In the genomic region with DNA sequence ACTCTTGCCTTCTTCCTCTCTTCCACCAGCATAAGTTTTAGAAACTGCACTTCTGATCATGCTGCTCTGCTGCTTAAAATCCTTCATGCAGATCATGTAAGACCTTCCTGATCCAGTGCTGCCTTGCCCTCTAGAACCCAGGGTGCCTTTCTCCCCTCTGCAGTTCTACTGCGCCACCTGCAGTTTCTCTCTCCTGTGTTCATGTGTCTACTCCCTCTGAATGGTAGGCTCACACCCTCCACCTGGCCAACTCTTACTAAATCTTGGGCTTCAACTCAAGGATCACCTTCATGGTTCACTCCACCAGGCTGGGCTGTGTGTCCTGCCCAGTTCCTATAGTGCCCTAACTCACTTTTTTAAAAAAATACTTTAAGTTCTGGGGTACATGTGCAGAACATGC, we compare ENCODE assay signal across 10 cellular contexts.
DNase-seq lines count a peak whose midpoint lies in the region; ATAC-seq lines count a peak whose summit lies in the region.
"Had no signal": no experiment of that assay in that cellular context is flagged by ENCODE, and none has a peak within 500 bp of the region (broad histone marks: within the 10 kb centered on the region; RNA-seq: fewer than 3 reads in every experiment).

No MANE protein-coding gene starts in this region.

- no peak overlapping the region for H3K4me3 ChIP-seq in mesendoderm (ENCODE audit: low read length)
- H3K4me3 ChIP-seq: SJSA1 had no signal

- no peak overlapping the region for H3K9ac ChIP-seq in mesendoderm (ENCODE audit: low read length)

- no peaks in the 10 kb centered on the region for H3K4me1 ChIP-seq in mesendoderm (ENCODE audit: control insufficient read depth, low read depth, low read length)

- no peaks in the 10 kb centered on the region for H3K36me3 Mint-ChIP-seq in activated CD8-positive, alpha-beta memory T cell treated with anti-CD3 and anti-CD28 coated beads, Interleukin-2, amount 10 ng/mL, durations not matched to agents 7 days and 5 days
- peaks cover 3% of the 10 kb centered on the region for H3K36me3 Mint-ChIP-seq in memory B cell

- H3K4me1 Mint-ChIP-seq in activated CD8-positive, alpha-beta memory T cell treated with anti-CD3 and anti-CD28 coated beads, Interleukin-2, amount 10 ng/mL, durations not matched to agents 7 days and 5 days: peaks cover 52% of the 10 kb centered on the region
- H3K4me1 Mint-ChIP-seq in memory B cell: peaks cover 33% of the 10 kb centered on the region

- H3K4me3 Mint-ChIP-seq in activated CD8-positive, alpha-beta memory T cell treated with anti-CD3 and anti-CD28 coated beads, Interleukin-2, amount 10 ng/mL, durations not matched to agents 7 days and 5 days: no peak overlapping the region
- H3K4me3 Mint-ChIP-seq in memory B cell: peak overlapping the region; percentile 67

- no peak overlapping the region for H2AK5ac ChIP-seq in mesendoderm (ENCODE audit: low read length)

- no peaks in the 10 kb centered on the region for H3K36me3 ChIP-seq in mesendoderm (ENCODE audit: control insufficient read depth, insufficient read depth, low read length)
- H3K36me3 ChIP-seq: SJSA1 had no signal

- peak overlapping the region; percentile 82 for H3K27ac Mint-ChIP-seq in activated CD8-positive, alpha-beta memory T cell treated with anti-CD3 and anti-CD28 coated beads, Interleukin-2, amount 10 ng/mL, durations not matched to agents 7 days and 5 days
- peak overlapping the region; percentile 25 for H3K27ac Mint-ChIP-seq in memory B cell

- intact Hi-C loops in left ventricle myocardium superior (cut with micrococcal nuclease): no loop called here

- H2BK5ac ChIP-seq in mesendoderm (ENCODE audit: low read length): no peak overlapping the region

- no peaks in the 10 kb centered on the region for H3K79me1 ChIP-seq in mesendoderm (ENCODE audit: low read length)

- H3K79me2 ChIP-seq in mesendoderm (ENCODE audit: control insufficient read depth, insufficient read depth, low read length): no peaks in the 10 kb centered on the region

- no CpG with 5 or more reads among the region's 1 CpG for WGBS in mesendoderm (ENCODE audit: extremely low coverage, insufficient coverage, low lambda C conversion rate)

- H3K9me3 Mint-ChIP-seq in activated CD8-positive, alpha-beta memory T cell treated with anti-CD3 and anti-CD28 coated beads, Interleukin-2, amount 10 ng/mL, durations not matched to agents 7 days and 5 days (ENCODE audit: low read depth): no peaks in the 10 kb centered on the region
- H3K9me3 Mint-ChIP-seq in memory B cell: no peaks in the 10 kb centered on the region

- no peak overlapping the region for H3K27ac ChIP-seq in mesendoderm (ENCODE audit: low read depth, low read length)
- H3K27ac ChIP-seq: SJSA1 had no signal

- no peaks in the 10 kb centered on the region for H3K27me3 Mint-ChIP-seq in activated CD8-positive, alpha-beta memory T cell treated with anti-CD3 and anti-CD28 coated beads, Interleukin-2, amount 10 ng/mL, durations not matched to agents 7 days and 5 days
- no peaks in the 10 kb centered on the region for H3K27me3 Mint-ChIP-seq in memory B cell

- H4K5ac ChIP-seq in mesendoderm (ENCODE audit: low read length): no peak overlapping the region

- H4K8ac ChIP-seq in mesendoderm (ENCODE audit: low read depth, low read length): no peak overlapping the region

- H3K23ac ChIP-seq in mesendoderm (ENCODE audit: low read length): no peak overlapping the region

- no peak overlapping the region for H3K56ac ChIP-seq in mesendoderm (ENCODE audit: low read length)

- peak; percentile 16 for DNase-seq in HT1080 (ENCODE audit: low read depth)
- peak; percentile 66 for DNase-seq in activated CD8-positive, alpha-beta memory T cell treated with anti-CD3 and anti-CD28 coated beads, Interleukin-2, amount 10 ng/mL, durations not matched to agents 7 days and 5 days
- DNase-seq in memory B cell (ENCODE audit: low spot score in 2 of 2): peak in 1 of 2 donors; percentile 23
- no peak for DNase-seq in middle frontal gyrus (ENCODE audit: extremely low spot score, low spot score)
- DNase-seq in left ventricle myocardium superior: no peak
- DNase-seq in mesendoderm: no peak
- DNase-seq: left cardiac atrium had no signal

- no peak overlapping the region for H3K4ac ChIP-seq in mesendoderm (ENCODE audit: low read depth, low read length)

- no peaks in the 10 kb centered on the region for H3K27me3 ChIP-seq in mesendoderm (ENCODE audit: insufficient read depth, low read length, poor library complexity)
- H3K27me3 ChIP-seq: SJSA1 had no signal

- peak; percentile 33 for ATAC-seq in GM18498 (IDR thresholded peaks at IDR 0.05; ENCODE audit: unreplicated experiment)
- peak; percentile 38 for ATAC-seq in activated CD8-positive, alpha-beta memory T cell treated with anti-CD3 and anti-CD28 coated beads, Interleukin-2, amount 10 ng/mL, durations not matched to agents 7 days and 5 days
- peak; percentile 87 for ATAC-seq in memory B cell (ENCODE audit: low read depth)
- ATAC-seq in GM19467 (IDR thresholded peaks at IDR 0.05; ENCODE audit: unreplicated experiment): no peak
- ATAC-seq in left ventricle myocardium superior: no peak
- ATAC-seq: left cardiac atrium had no signal

- no peak overlapping the region for H3K18ac ChIP-seq in mesendoderm (ENCODE audit: low read length)

- H3K4me2 ChIP-seq in mesendoderm (ENCODE audit: low read length): no peak overlapping the region

- CTCF ChIA-PET in activated CD8-positive, alpha-beta memory T cell treated with anti-CD3 and anti-CD28 coated beads, Interleukin-2, amount 10 ng/mL, durations not matched to agents 7 days and 5 days (lab: Charles Lee): interaction anchor here (0.8 to 2.7 kb wide), 2 partner anchors 11 to 16 kb away, joined by 4 to 13 read pairs; no protein-coding TSS in a partner anchor

- H2BK15ac ChIP-seq in mesendoderm (replicated peaks; ENCODE audit: low read depth): no peak overlapping the region

- H2BK120ac ChIP-seq in mesendoderm (ENCODE audit: low read depth, low read length): no peak overlapping the region

Comparison
In these comparisons a context has a peak if more than half of its experiments do, and no peak if none do; other contexts are left out.
1. ATAC-seq: peak in GM18498 (single experiment), activated CD8-positive, alpha-beta memory T cell treated with anti-CD3 and anti-CD28 coated beads, Interleukin-2, amount 10 ng/mL, durations not matched to agents 7 days and 5 days (single experiment) and memory B cell (single experiment); none in GM19467 (single experiment) and left ventricle myocardium superior (single experiment).
2. DNase-seq: peak in HT1080 (single experiment) and activated CD8-positive, alpha-beta memory T cell treated with anti-CD3 and anti-CD28 coated beads, Interleukin-2, amount 10 ng/mL, durations not matched to agents 7 days and 5 days (single experiment); none in middle frontal gyrus (single experiment), left ventricle myocardium superior (single experiment) and mesendoderm (single experiment).